14 cellular contexts compared by ENCODE assay signal in the genomic region with DNA sequence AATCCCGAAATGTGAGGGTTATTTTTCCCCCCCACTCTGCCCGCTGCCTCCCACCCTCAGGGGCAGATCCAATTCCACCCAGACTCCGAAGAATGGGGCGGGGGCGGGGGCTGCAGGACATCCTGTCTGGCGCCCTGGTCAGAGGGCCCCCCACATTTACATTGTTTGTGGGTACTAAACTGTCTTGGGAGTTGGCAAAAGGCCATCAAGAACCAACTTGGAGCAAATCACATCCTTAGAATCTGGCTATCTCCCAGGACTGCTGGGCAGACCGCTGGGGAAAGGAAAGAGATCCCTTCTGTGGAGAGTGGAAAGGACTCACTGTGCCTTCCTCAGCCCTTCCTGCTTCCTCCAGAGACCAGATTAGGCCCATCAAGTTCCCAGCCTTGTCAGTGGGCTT. TPM values are rescaled to one million over a fixed set of nuclear protein-coding genes. Genes with fewer than 3 reads are reported as not detected.
DNase-seq lines count a peak whose midpoint lies in the region; ATAC-seq and TF ChIP-seq lines count a peak whose summit lies in the region.
"Had no signal": no experiment of that assay in that cellular context is flagged by ENCODE, and none has a peak within 500 bp of the region (broad histone marks: within the 10 kb centered on the region; RNA-seq: fewer than 3 reads in every experiment).

No MANE protein-coding gene starts in this region.

- H3K36me3 Mint-ChIP-seq in endothelial cell (ENCODE audit: low read depth, unreplicated experiment), result peaks cover 7% of the 10 kb centered on the region
- no peaks in the 10 kb centered on the region for H3K36me3 Mint-ChIP-seq in activated T-cell treated with anti-CD3 and anti-CD28 coated beads, Interleukin-2, amount 50 U/mL, for 24 hours (ENCODE audit: low read depth)

- no peak for TF ChIP-seq EP300 in SK-N-SH (IDR thresholded peaks at IDR 0.05; ENCODE audit: borderline replicate concordance in 1 of 2, low read depth in 1 of 2, low read length in 1 of 2)

- WGBS in SK-N-SH (ENCODE audit: low lambda C conversion rate), result 93% methylated on average over 7 of the region's 7 CpGs

- intact Hi-C loops in upper lobe of right lung (cut with DNase I) (no loop called here), left colon (cut with DNase I, micrococcal nuclease) (no loop called here)

- H3K27ac Mint-ChIP-seq in endothelial cell (ENCODE audit: unreplicated experiment), result peak overlapping the region; percentile 97
- H3K27ac Mint-ChIP-seq in activated T-cell treated with anti-CD3 and anti-CD28 coated beads, Interleukin-2, amount 50 U/mL, for 24 hours, result no peak overlapping the region

- H3K9me3 ChIP-seq in SK-N-SH, result no peaks in the 10 kb centered on the region
- no peaks in the 10 kb centered on the region for H3K9me3 ChIP-seq in muscle layer of colon (ENCODE audit: low read length)
- H3K9me3 ChIP-seq in upper lobe of right lung, result no peaks in the 10 kb centered on the region
- H3K9me3 ChIP-seq: adrenal gland had no signal

- ATAC-seq in SK-N-SH treated with all-trans-retinoic acid at 6 μM for 48 hours (no peak), upper lobe of right lung (no peak), left colon (no peak)

- H3K4me3 Mint-ChIP-seq in endothelial cell (ENCODE audit: unreplicated experiment), result peak overlapping the region; percentile 68
- no peak overlapping the region for H3K4me3 Mint-ChIP-seq in activated T-cell treated with anti-CD3 and anti-CD28 coated beads, Interleukin-2, amount 50 U/mL, for 24 hours

- H3K9ac ChIP-seq in SK-N-SH (0 out of 2 replicates have a peak overlapping the region, but pooled peaks have one; percentile 92), muscle layer of colon (ENCODE audit: low read length) (no peak overlapping the region)

- no peak overlapping the region; a peak in 1 of 4 replicates for H3K4me3 ChIP-seq in SK-N-SH (ENCODE audit: low read depth in 2 of 2, low read length in 1 of 2)
- H3K4me3 ChIP-seq in muscle layer of colon (ENCODE audit: low read depth in 1 of 2, low read length in 2 of 2), result peak overlapping the region; percentile 21 to 69
- peak overlapping the region; percentile 66 for H3K4me3 ChIP-seq in upper lobe of right lung

- H3K9me2 ChIP-seq in SK-N-SH, result no peaks in the 10 kb centered on the region

- TF ChIP-seq CTCF in SK-N-SH (IDR thresholded peaks at IDR 0.05) (no peak), endothelial cell (IDR thresholded peaks at IDR 0.05; ENCODE audit: unreplicated experiment) (no peak), upper lobe of right lung (IDR thresholded peaks at IDR 0.05) (no peak)

- no peaks in the 10 kb centered on the region for H3K9me3 Mint-ChIP-seq in endothelial cell (ENCODE audit: unreplicated experiment)
- no peaks in the 10 kb centered on the region for H3K9me3 Mint-ChIP-seq in activated T-cell treated with anti-CD3 and anti-CD28 coated beads, Interleukin-2, amount 50 U/mL, for 24 hours

- H3K27me3 Mint-ChIP-seq in endothelial cell (ENCODE audit: unreplicated experiment), result peaks cover 14% of the 10 kb centered on the region
- peaks cover 16% of the 10 kb centered on the region for H3K27me3 Mint-ChIP-seq in activated T-cell treated with anti-CD3 and anti-CD28 coated beads, Interleukin-2, amount 50 U/mL, for 24 hours

- H3K36me3 ChIP-seq in SK-N-SH (replicated peaks in 1 of 2; ENCODE audit: control insufficient read depth in 1 of 2, insufficient read depth in 2 of 2, low read length in 1 of 2), result no peaks in the 10 kb centered on the region
- H3K36me3 ChIP-seq in muscle layer of colon (ENCODE audit: insufficient read depth, low read length), result no peaks in the 10 kb centered on the region
- no peaks in the 10 kb centered on the region for H3K36me3 ChIP-seq in upper lobe of right lung
- H3K36me3 ChIP-seq: adrenal gland had no signal

- H3F3A ChIP-seq in SK-N-SH (replicated peaks; ENCODE audit: insufficient read depth), result peaks cover 17% of the 10 kb centered on the region

- H3K4me1 ChIP-seq in SK-N-SH (ENCODE audit: control insufficient read depth in 1 of 2, insufficient read depth in 2 of 2, low read depth in 1 of 2, low read length in 1 of 2) (peaks cover 12 to 20% of the 10 kb centered on the region in 2 experiments; a peak in 3 of 4 replicates), muscle layer of colon (ENCODE audit: insufficient read depth, low read length) (peaks cover 47% of the 10 kb centered on the region), upper lobe of right lung (peaks cover 65% of the 10 kb centered on the region)

- no peaks in the 10 kb centered on the region for H4K20me1 ChIP-seq in SK-N-SH (ENCODE audit: insufficient read depth)

- peaks cover 91% of the 10 kb centered on the region for H3K4me1 Mint-ChIP-seq in endothelial cell (ENCODE audit: unreplicated experiment)
- peaks cover 41% of the 10 kb centered on the region for H3K4me1 Mint-ChIP-seq in activated T-cell treated with anti-CD3 and anti-CD28 coated beads, Interleukin-2, amount 50 U/mL, for 24 hours (ENCODE audit: low read depth)

- peak overlapping the region; percentile 82; the same call in 1 of the 2 replicates for H3K4me2 ChIP-seq in SK-N-SH

- CTCF ChIA-PET in SK-N-SH (lab: Yijun Ruan, JAX), result interaction anchor here (4.4 kb wide), 1 partner anchor 13 kb away, joined by 39 read pairs; no protein-coding TSS in a partner anchor

- H3K27me3 ChIP-seq in SK-N-SH (ENCODE audit: insufficient read depth) (no peaks in the 10 kb centered on the region), muscle layer of colon (ENCODE audit: control insufficient read depth in 1 of 2, insufficient read depth in 2 of 2, low read length in 2 of 2) (no peaks in the 10 kb centered on the region), upper lobe of right lung (no peaks in the 10 kb centered on the region)
- H3K27me3 ChIP-seq: adrenal gland had no signal

- POLR2A ChIA-PET in SK-N-SH (lab: Yijun Ruan, JAX), result no interaction called here

- peaks cover 71% of the 10 kb centered on the region for H3K79me2 ChIP-seq in SK-N-SH (ENCODE audit: insufficient read depth)

- H2AFZ ChIP-seq in SK-N-SH (ENCODE audit: low read depth), result no peak overlapping the region

- H3K27ac ChIP-seq in SK-N-SH (ENCODE audit: low read depth in 2 of 2, low read length in 1 of 2) (peak overlapping the region in 1 of 2 experiments; percentile 99; a peak in 1 of 4 replicates), muscle layer of colon (ENCODE audit: low read depth, low read length) (peak overlapping the region; percentile 37), upper lobe of right lung (peak overlapping the region; percentile 96)
- H3K27ac ChIP-seq: 22Rv1 had no signal

- no peak for DNase-seq in SK-N-SH
- DNase-seq in endothelial cell (ENCODE audit: low spot score), result no peak
- DNase-seq in upper lobe of right lung, result no peak
- no peak for DNase-seq in left colon
- DNase-seq in activated T-cell treated with anti-CD3 and anti-CD28 coated beads, Interleukin-2, amount 50 U/mL, for 24 hours, result no peak
- DNase-seq in COLO829 (ENCODE audit: low spot score), result no peak
- DNase-seq: activated CD4-positive, alpha-beta T cell treated with anti-CD3 and anti-CD28 coated beads for 48 hours; head of caudate nucleus; NCI-H146; occipital lobe had no signal

- no peak for TF ChIP-seq RAD21 in SK-N-SH (IDR thresholded peaks at IDR 0.05; ENCODE audit: low read length)

TF ChIP-seq in SK-N-SH, 30 proteins besides CTCF, POLR2A, EP300 and RAD21:
- no peak for TF ChIP-seq RFX5 (IDR thresholded peaks at IDR 0.05; ENCODE audit: low read length)
- no peak for TF ChIP-seq MXI1 (IDR thresholded peaks at IDR 0.05; ENCODE audit: low read depth, low read length)
- no peak for TF ChIP-seq CHD2 (IDR thresholded peaks at IDR 0.05; ENCODE audit: low read length, partially characterized antibody)
- TF ChIP-seq FOSL2 (IDR thresholded peaks at IDR 0.05; ENCODE audit: borderline replicate concordance, low read depth), result no peak
- TF ChIP-seq NFIC (IDR thresholded peaks at IDR 0.05; ENCODE audit: borderline replicate concordance), result peak; percentile 35; the same call in 1 of the 2 replicates
- no peak for TF ChIP-seq FOXJ3 (CRISPR knock-in tag; IDR thresholded peaks at IDR 0.05)
- no peak for TF ChIP-seq SMC3 (IDR thresholded peaks at IDR 0.05; ENCODE audit: low read depth, low read length)

TF ChIP-seq in SK-N-SH treated with all-trans-retinoic acid at 6 μM for 48 hours, 23 proteins besides CTCF, POLR2A, EP300 and RAD21:
- no peak for TF ChIP-seq ISL1 (CRISPR knock-in tag; IDR thresholded peaks at IDR 0.05)
- TF ChIP-seq OSR1 (CRISPR knock-in tag; IDR thresholded peaks at IDR 0.05), result no peak

RNA-seq across cellular contexts. Expression of gene EMP1, which starts 2.4 kb away (rescaled TPM):
- 67.4 and 111 TPM in 2 replicates for polyA plus RNA-seq in SK-N-SH (2012; rRNA removed)
- 53.2 and 70.1 TPM in 2 replicates for polyA plus RNA-seq in SK-N-SH (2012; cell fraction: cytosol; rRNA removed)
- 77.6 and 144 TPM in 2 replicates for polyA plus RNA-seq in SK-N-SH (2012; cell fraction: nucleus; rRNA removed)
- total RNA-seq in endothelial cell (ENCODE audit: unreplicated experiment) (273 TPM), upper lobe of right lung (286 TPM), left colon (1,000 to 10,000 TPM in 1 of 2 donors, 100 to 1,000 TPM in 1; 459 to 1,135 TPM)

Comparison
In these comparisons a context has a peak if more than half of its experiments do, and no peak if none do; other contexts are left out.
1. H3K4me3 ChIP-seq: peak in muscle layer of colon (2 of 2) and upper lobe of right lung (single experiment); none in SK-N-SH (0 of 2).